Comparison of ENCODE assay signal across 8 cellular contexts in the genomic region with DNA sequence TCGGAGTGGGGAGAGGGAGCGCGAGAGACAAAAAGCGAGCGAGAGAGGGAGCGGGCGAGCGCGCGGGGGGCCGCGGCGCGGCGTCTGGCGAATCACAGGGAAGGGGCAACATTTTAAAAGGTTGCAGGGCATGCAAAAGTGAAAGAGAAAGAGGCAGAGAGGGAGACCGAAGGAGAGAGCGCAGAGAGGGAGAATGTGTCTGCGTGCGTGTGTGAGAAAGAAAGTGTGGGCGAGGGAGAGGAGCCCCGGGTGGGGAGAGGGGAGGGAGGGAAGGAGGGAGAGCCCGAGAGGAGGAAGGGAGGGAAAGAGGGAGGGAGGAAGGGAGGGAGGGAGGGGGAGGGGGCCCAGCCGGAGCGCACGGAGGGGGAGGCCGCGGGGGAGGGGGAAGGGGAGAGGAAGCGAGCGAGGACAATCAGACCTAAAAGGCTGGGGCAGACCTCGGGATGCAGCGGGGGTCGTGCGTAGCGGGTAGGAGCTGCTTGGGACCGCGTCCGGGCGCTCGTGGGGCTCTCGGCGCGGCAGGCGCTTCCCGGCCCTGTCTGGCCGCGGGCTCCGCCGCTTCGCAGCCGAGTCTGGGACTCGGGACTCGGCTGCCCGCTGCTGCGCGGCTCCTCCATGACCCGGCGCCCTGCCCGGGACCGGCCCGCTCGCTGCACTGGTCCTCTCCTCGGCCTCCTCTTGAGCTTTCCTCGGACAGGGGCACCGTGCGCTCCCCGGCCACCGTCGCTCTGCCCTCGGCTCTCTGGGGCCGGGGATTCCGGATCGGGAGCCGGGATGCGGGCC. TPM values are rescaled to one million over a fixed set of nuclear protein-coding genes. Genes with fewer than 3 reads are reported as not detected.
DNase-seq lines count a peak whose midpoint lies in the region; ATAC-seq and TF ChIP-seq lines count a peak whose summit lies in the region.

No MANE protein-coding gene starts in this region.

- peak overlapping the region; percentile 94 for H3K4me2 ChIP-seq in trophoblast cell (ENCODE audit: low read length)

- H3K79me2 ChIP-seq in trophoblast cell (ENCODE audit: control insufficient read depth, insufficient read depth, low read length, poor library complexity), result peaks cover 65% of the 10 kb centered on the region

- peak overlapping the region; percentile 70 for H4K8ac ChIP-seq in trophoblast cell (ENCODE audit: low read depth, low read length)

- H3K4me3 ChIP-seq in AG10803 (ENCODE audit: low read length) (peak overlapping the region; percentile 68), gastroesophageal sphincter (peak overlapping the region; percentile 53 to 70), trophoblast cell (ENCODE audit: low read depth, low read length) (peak overlapping the region; percentile 89)

- H3K36me3 ChIP-seq in gastroesophageal sphincter, result no peaks in the 10 kb centered on the region
- H3K36me3 ChIP-seq in trophoblast cell (ENCODE audit: control insufficient read depth in 1 of 2, insufficient read depth in 2 of 2, low read length in 2 of 2), result peaks cover 16 to 17% of the 10 kb centered on the region in 2 experiments

- no peak overlapping the region for H3K23ac ChIP-seq in trophoblast cell (ENCODE audit: low read length)

- H2AK5ac ChIP-seq in trophoblast cell (ENCODE audit: low read length), result peak overlapping the region; percentile 81

- peak overlapping the region; percentile 94 for H4K12ac ChIP-seq in trophoblast cell (ENCODE audit: low read depth, low read length)

- TF ChIP-seq EP300 in gastroesophageal sphincter (IDR thresholded peaks at IDR 0.05), result no peak

- 1% methylated on average over 40 to 41 of the region's 75 CpGs for WGBS in gastroesophageal sphincter (ENCODE audit: low coverage in 1 of 2), 2 donors
- WGBS in trophoblast cell (ENCODE audit: extremely low coverage, insufficient coverage, insufficient read length), result no CpG with 5 or more reads among the region's 75 CpGs

- peak overlapping the region; percentile 99 for H2BK120ac ChIP-seq in trophoblast cell (ENCODE audit: insufficient read depth, low read length, poor library complexity)

- peak overlapping the region; percentile 94 for H3K9ac ChIP-seq in trophoblast cell (ENCODE audit: low read length)

- H2BK5ac ChIP-seq in trophoblast cell (ENCODE audit: low read depth, low read length, poor library complexity), result peak overlapping the region; percentile 99

- peak overlapping the region; percentile 97 for H4K91ac ChIP-seq in trophoblast cell (ENCODE audit: low read depth, low read length)

- peaks cover 0 to 63% (median 25%) of the 10 kb centered on the region in 3 donors for H3K4me1 ChIP-seq in gastroesophageal sphincter
- peaks cover 0 to 12% of the 10 kb centered on the region in 2 experiments for H3K4me1 ChIP-seq in trophoblast cell (ENCODE audit: control insufficient read depth in 1 of 2, insufficient read depth in 2 of 2, low read length in 2 of 2)

- ATAC-seq in GM18499 (IDR thresholded peaks at IDR 0.05; ENCODE audit: insufficient read depth, unreplicated experiment) (peak; percentile 50), HG02938 (IDR thresholded peaks at IDR 0.05; ENCODE audit: unreplicated experiment) (peak; percentile 43), gastroesophageal sphincter (peak; percentile 52)

- H3K79me1 ChIP-seq in trophoblast cell (ENCODE audit: low read length), result peaks cover 66% of the 10 kb centered on the region

- H3K14ac ChIP-seq in trophoblast cell (ENCODE audit: low read length), result peak overlapping the region; percentile 98

- TF ChIP-seq CTCF in AG10803 (conservative IDR thresholded peaks at IDR 0.05; ENCODE audit: low read length) (no peak), gastroesophageal sphincter (IDR thresholded peaks at IDR 0.05) (no peak)

- H2AFZ ChIP-seq in trophoblast cell (ENCODE audit: insufficient read depth, low read length, poor library complexity), result peak overlapping the region; percentile 76

- H3K27ac ChIP-seq in gastroesophageal sphincter (peak overlapping the region in 3 of 4 donors; percentile 55 to 78 (median 64)), trophoblast cell (ENCODE audit: low read depth, low read length) (peak overlapping the region; percentile 97)

- peaks cover 0 to 6% (median 0%) of the 10 kb centered on the region in 3 donors for H3K9me3 ChIP-seq in gastroesophageal sphincter
- no peaks in the 10 kb centered on the region for H3K9me3 ChIP-seq in trophoblast cell (ENCODE audit: insufficient read depth, low read depth, low read length)

- H3K27me3 ChIP-seq in gastroesophageal sphincter, result peaks cover 100% of the 10 kb centered on the region
- no peaks in the 10 kb centered on the region for H3K27me3 ChIP-seq in trophoblast cell (ENCODE audit: insufficient read depth, low read length)

- DNase-seq in AG10803 (ENCODE audit: low read depth) (peak; percentile 73), NCI-H2196 (lab: John Stamatoyannopoulos, UW; ENCODE audit: unreplicated experiment) (peak; percentile 79), trophoblast cell (peak; percentile 72 to 79), SKM-1 (lab: John Stamatoyannopoulos, UW; ENCODE audit: unreplicated experiment) (no peak)
- DNase-seq in activated T-cell treated with anti-CD3 and anti-CD28 coated beads, Interleukin-2, amount 50 U/mL, for 48 hours, result peak; percentile 62 to 66

- peak overlapping the region; percentile 47 for H2BK12ac ChIP-seq in trophoblast cell (ENCODE audit: low read length)

- TF ChIP-seq POLR2A in gastroesophageal sphincter (IDR thresholded peaks at IDR 0.05), result no peak

- peak overlapping the region; percentile 99 for H3K18ac ChIP-seq in trophoblast cell (ENCODE audit: low read length)

- H3K4ac ChIP-seq in trophoblast cell (ENCODE audit: low read depth, low read length), result peak overlapping the region; percentile 99

RNA-seq across cellular contexts. Expression of a gene that starts 2.5 kb away (rescaled TPM):
- 1 to 10 TPM in 1 of 4 donors, under 1 TPM in 2, not detected in 1; 0.31 to 4.6 (median 0.42) TPM for total RNA-seq in gastroesophageal sphincter
- 329 and 338 TPM in 2 replicates for polyA plus RNA-seq in trophoblast cell (2013)
